Comparison of ENCODE assay signal across 15 cellular contexts in the genomic region with DNA sequence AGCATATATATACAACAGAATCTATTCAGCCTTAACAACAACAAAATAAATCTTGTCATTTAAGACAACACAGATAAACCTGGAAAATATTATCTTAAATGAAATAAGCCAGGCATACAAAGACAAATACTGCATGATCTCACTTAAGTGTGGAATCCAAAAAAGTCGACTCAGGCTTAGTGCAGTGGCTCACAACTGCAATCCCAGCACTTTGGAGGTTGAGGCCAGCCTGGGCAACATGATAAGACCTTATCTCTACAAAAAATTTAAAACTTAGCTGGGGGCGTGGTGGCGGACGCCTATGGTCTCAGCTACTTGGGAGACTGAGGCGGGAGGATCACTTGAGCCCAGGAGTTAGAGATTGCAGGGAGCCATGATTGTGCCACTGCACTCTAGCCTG.
DNase-seq lines count a peak whose midpoint lies in the region; ATAC-seq and TF ChIP-seq lines count a peak whose summit lies in the region.
"Had no signal": no experiment of that assay in that cellular context is flagged by ENCODE, and none has a peak within 500 bp of the region (broad histone marks: within the 10 kb centered on the region; RNA-seq: fewer than 3 reads in every experiment).

No MANE protein-coding gene starts in this region.

- H3K79me2 ChIP-seq in hepatocyte = no peaks in the 10 kb centered on the region

- H3K9me2 ChIP-seq in hepatocyte (replicated peaks; ENCODE audit: insufficient read depth) = no peaks in the 10 kb centered on the region

- TF ChIP-seq CTCF in hepatocyte (IDR thresholded peaks at IDR 0.05; ENCODE audit: poor library complexity) (no peak), esophagus muscularis mucosa (IDR thresholded peaks at IDR 0.05) (no peak)

- peak overlapping the region; percentile 13 for H3K27ac ChIP-seq in hepatocyte
- no peak overlapping the region for H3K27ac ChIP-seq in esophagus muscularis mucosa (replicated peaks in 1 of 4)

- ATAC-seq in GM18873 (IDR thresholded peaks at IDR 0.05; ENCODE audit: low FRiP score, unreplicated experiment) = no peak
- ATAC-seq: HepG2 had no signal

- H4K20me1 ChIP-seq in hepatocyte (ENCODE audit: insufficient read depth, poor library complexity, severe bottlenecking) = no peaks in the 10 kb centered on the region

- TF ChIP-seq POLR2A in esophagus muscularis mucosa (IDR thresholded peaks at IDR 0.05; ENCODE audit: low read depth) = no peak

- intact Hi-C loops in esophagus muscularis mucosa (cut with DNase I) (no loop called here), head of caudate nucleus (cut with DNase I) (no loop called here)

- 77% methylated on average over 5 of the region's 5 CpGs for WGBS in hepatocyte (ENCODE audit: low lambda C conversion rate, missing lambda C conversion rate)
- WGBS in esophagus muscularis mucosa = 92% methylated on average over 5 of the region's 5 CpGs

- no peak overlapping the region for H2AFZ ChIP-seq in hepatocyte

- H3K27me3 ChIP-seq in hepatocyte (no peaks in the 10 kb centered on the region), esophagus muscularis mucosa (no peaks in the 10 kb centered on the region)
- H3K27me3 ChIP-seq: BE2C had no signal

- H3K9me3 ChIP-seq in hepatocyte (ENCODE audit: low read depth) (no peaks in the 10 kb centered on the region), esophagus muscularis mucosa (no peaks in the 10 kb centered on the region)
- H3K9me3 ChIP-seq: BE2C, Caco-2 had no signal

- H3K36me3 ChIP-seq in hepatocyte (replicated peaks; ENCODE audit: insufficient read depth, low read depth) (no peaks in the 10 kb centered on the region), esophagus muscularis mucosa (peaks cover 3 to 81% (median 49%) of the 10 kb centered on the region in 4 donors)
- H3K36me3 ChIP-seq: BE2C had no signal

- H3K4me1 ChIP-seq in hepatocyte (ENCODE audit: insufficient read depth) = no peaks in the 10 kb centered on the region
- peaks cover 0 to 24% (median 14%) of the 10 kb centered on the region in 4 donors for H3K4me1 ChIP-seq in esophagus muscularis mucosa
- H3K4me1 ChIP-seq: BE2C, Caco-2 had no signal

- DNase-seq in HUDEP-2 (lab: John Stamatoyannopoulos, UW; ENCODE audit: unreplicated experiment in 76 of 76) (peak in 62 of 76 experiments; percentile 5 to 71 (median 32)), OCI-M1 (lab: John Stamatoyannopoulos, UW) (peak; percentile 52), amniotic epithelial cell (ENCODE audit: low read depth) (peak; percentile 84), hepatocyte (ENCODE audit: low spot score) (no peak), esophagus muscularis mucosa (ENCODE audit: extremely low spot score) (no peak), head of caudate nucleus (no peak), NCI-H82 (lab: John Stamatoyannopoulos, UW) (no peak)
- DNase-seq: ACHN; BE2C; C1 segment of cervical spinal cord; Caco-2; CD4-positive, CD25-positive, alpha-beta regulatory T cell; H9 had no signal

- TF ChIP-seq EP300 in esophagus muscularis mucosa (IDR thresholded peaks at IDR 0.05) = no peak

- no peak overlapping the region for H3K4me2 ChIP-seq in hepatocyte

- H3K4me3 ChIP-seq in hepatocyte = no peak overlapping the region
- H3K4me3 ChIP-seq in esophagus muscularis mucosa = no peak overlapping the region

Comparison
In these comparisons a context has a peak if more than half of its experiments do, and no peak if none do; other contexts are left out.
1. DNase-seq: peak in HUDEP-2 (62 of 76), OCI-M1 (single experiment) and amniotic epithelial cell (single experiment); none in hepatocyte (single experiment), esophagus muscularis mucosa (single experiment), head of caudate nucleus (0 of 42) and NCI-H82 (single experiment).